In the genomic region with DNA sequence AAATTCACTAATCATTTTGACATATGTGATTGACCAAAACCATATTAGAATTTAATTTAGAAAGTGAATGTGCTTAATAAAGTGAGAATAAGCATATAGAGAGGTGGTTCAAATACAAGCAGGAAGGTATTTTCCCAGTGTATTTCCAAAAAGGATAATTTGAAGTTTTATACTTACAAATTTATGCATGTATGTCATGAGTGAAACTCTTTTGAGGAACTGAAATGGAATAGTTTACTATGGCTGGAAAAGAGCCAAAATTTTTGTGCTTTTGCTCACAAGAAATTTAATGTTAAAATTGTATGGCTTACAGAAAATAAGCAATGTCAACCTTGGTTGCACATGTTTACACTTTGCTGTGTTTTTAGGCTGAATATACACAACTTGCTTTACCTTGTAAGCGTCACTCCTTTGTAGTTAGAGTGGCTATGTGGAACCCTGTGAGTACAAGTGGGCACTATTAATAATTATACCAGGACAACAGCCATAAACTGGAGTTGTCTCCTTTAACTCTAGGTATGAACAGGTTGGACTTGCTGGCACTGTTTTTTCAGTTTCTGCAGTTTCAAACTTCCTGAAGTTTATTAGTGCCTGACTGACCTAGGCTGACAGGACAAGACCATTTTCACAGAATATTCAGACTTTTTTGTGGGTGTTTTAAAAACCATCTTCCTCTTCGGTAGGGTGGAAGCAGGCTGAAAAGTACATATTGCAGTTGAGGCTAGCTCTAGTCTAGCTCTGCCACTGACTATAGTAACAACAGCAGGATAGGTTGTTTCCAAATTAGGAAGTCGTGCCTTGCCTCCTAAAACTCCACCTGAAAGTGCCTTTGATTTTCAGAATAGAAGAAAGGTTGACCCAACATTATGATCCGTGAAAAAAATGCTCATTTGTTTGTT, we compare ENCODE assay signal across 8 cellular contexts. TPM values are rescaled to one million over a fixed set of nuclear protein-coding genes. Genes with fewer than 3 reads are reported as not detected.
DNase-seq lines count a peak whose midpoint lies in the region; ATAC-seq and TF ChIP-seq lines count a peak whose summit lies in the region.

No MANE protein-coding gene starts in this region.

- no TSS peak for BruUV-seq in PC-9 (replicated peaks; lab: Mats Ljungman, UMichigan)

- H3K9me3 ChIP-seq in PC-9 (ENCODE audit: insufficient read depth, low read depth), result no peaks in the 10 kb centered on the region
- H3K9me3 ChIP-seq in HAP-1, result no peaks in the 10 kb centered on the region

- CTCF ChIA-PET in PC-9 (lab: Charles Lee), result no interaction called here

- ATAC-seq in GM21717 (IDR thresholded peaks at IDR 0.05; ENCODE audit: unreplicated experiment) (peak; percentile 41), left lobe of liver (peak; percentile 82)

- intact Hi-C loops in PC-9 (cut with micrococcal nuclease; ENCODE audit: unreplicated experiment), result no loop called here

- peaks cover 52% of the 10 kb centered on the region for H3K4me1 ChIP-seq in PC-9 (replicated peaks; ENCODE audit: insufficient read depth)
- H3K4me1 ChIP-seq in HAP-1, result peaks cover 31% of the 10 kb centered on the region

- H2AFZ ChIP-seq in PC-9, result no peak overlapping the region

- peak overlapping the region; percentile 4 for H3K4me3 ChIP-seq in GM06990 (replicated peaks; ENCODE audit: low read depth, low read length)
- no peak overlapping the region; the same call in 1 of the 2 replicates for H3K4me3 ChIP-seq in PC-9
- H3K4me3 ChIP-seq in HAP-1, result no peak overlapping the region

- H3K79me2 ChIP-seq in PC-9 (ENCODE audit: low read depth), result peaks cover 100% of the 10 kb centered on the region

- H3K36me3 ChIP-seq in GM06990 (ENCODE audit: control insufficient read depth, insufficient read depth, low read length), result no peaks in the 10 kb centered on the region
- 0 out of 2 replicates have a peak, but pooled peaks cover under 1% of the 10 kb centered on the region for H3K36me3 ChIP-seq in PC-9 (ENCODE audit: low read depth)
- peaks cover 3% of the 10 kb centered on the region; the same call in 1 of the 2 replicates for H3K36me3 ChIP-seq in HAP-1 (replicated peaks)

- TF ChIP-seq CTCF in GM06990 (IDR thresholded peaks at IDR 0.05; ENCODE audit: insufficient read depth, low read length, poor library complexity, severe bottlenecking) (no peak), PC-9 (conservative IDR thresholded peaks at IDR 0.05) (no peak)

- H4K20me1 ChIP-seq in PC-9 (ENCODE audit: insufficient read depth), result peaks cover 53% of the 10 kb centered on the region

- DNase-seq in GM06990 (ENCODE audit: extremely low read depth, insufficient read length), result no peak
- peak in 1 of 2 experiments; percentile 47 for DNase-seq in PC-9
- no peak for DNase-seq in left lobe of liver (ENCODE audit: low spot score)
- no peak for DNase-seq in HAP-1 (ENCODE audit: low spot score in 2 of 2)
- DNase-seq in KG1 (lab: John Stamatoyannopoulos, UW), result no peak
- no peak for DNase-seq in NCI-H524 treated with DMSO at 0.1 percent for 48 hours (lab: John Stamatoyannopoulos, UW)
- DNase-seq in COLO829 (ENCODE audit: low spot score), result no peak

- H3K4me2 ChIP-seq in PC-9, result peak overlapping the region; percentile 50

- H3K9me2 ChIP-seq in PC-9 (ENCODE audit: insufficient read depth), result no peaks in the 10 kb centered on the region

- in situ Hi-C loops in HAP-1 (cut with MboI; ENCODE audit: low sequenced_read_pairs), result no loop called here

- H3K27me3 ChIP-seq in GM06990 (replicated peaks; ENCODE audit: control insufficient read depth, insufficient read depth, low read length), result no peaks in the 10 kb centered on the region
- no peaks in the 10 kb centered on the region for H3K27me3 ChIP-seq in PC-9 (ENCODE audit: insufficient read depth, low read depth)
- no peaks in the 10 kb centered on the region for H3K27me3 ChIP-seq in HAP-1 (ENCODE audit: low read depth)

- H3K27ac ChIP-seq in PC-9, result peak overlapping the region; percentile 81

- POLR2A ChIA-PET in PC-9 (lab: Charles Lee; ENCODE audit: unreplicated experiment), result no interaction called here

- peaks cover 17% of the 10 kb centered on the region; the same call in 1 of the 2 replicates for H3F3A ChIP-seq in PC-9 (ENCODE audit: insufficient read depth, low read depth)

RNA-seq across cellular contexts. Expression of gene AFDN, which starts 6.0 kb away (rescaled TPM):
- total RNA-seq in PC-9 (2021), result 101 and 108 TPM in 2 replicates
- total RNA-seq in left lobe of liver, result 92.5 TPM
